ENCODE assay signal across 16 cellular contexts in genomic region chr1:116762781-116763115, GRCh38. TPM values are rescaled to one million over a fixed set of nuclear protein-coding genes. Genes with fewer than 3 reads are reported as not detected.
DNase-seq lines count a peak whose midpoint lies in the region; ATAC-seq and TF ChIP-seq lines count a peak whose summit lies in the region.
"Had no signal": no experiment of that assay in that cellular context is flagged by ENCODE, and none has a peak within 500 bp of the region (broad histone marks: within the 10 kb centered on the region; RNA-seq: fewer than 3 reads in every experiment).

No MANE protein-coding gene starts in this region.

- H3K27me3 ChIP-seq in endodermal cell (ENCODE audit: control insufficient read depth, insufficient read depth, low read length, poor library complexity, severe bottlenecking) (no peaks in the 10 kb centered on the region), spleen (replicated peaks in 1 of 7) (no peaks in the 10 kb centered on the region)
- H3K27me3 ChIP-seq: tibial artery had no signal

- H3K4me3 Mint-ChIP-seq in activated T-cell treated with anti-CD3 and anti-CD28 coated beads, Interleukin-2, amount 50 U/mL, for 4 hours: peak overlapping the region; percentile 97
- peak overlapping the region; percentile 98 for H3K4me3 Mint-ChIP-seq in activated CD8-positive, alpha-beta T cell treated with anti-CD3 and anti-CD28 coated beads for 36 hours
- H3K4me3 Mint-ChIP-seq in endodermal cell: no peak overlapping the region
- H3K4me3 Mint-ChIP-seq: naive B cell had no signal

- no peak for ATAC-seq in activated T-cell treated with anti-CD3 and anti-CD28 coated beads, Interleukin-2, amount 50 U/mL, for 4 hours
- peak; percentile 1 for ATAC-seq in activated CD8-positive, alpha-beta T cell treated with anti-CD3 and anti-CD28 coated beads for 36 hours
- ATAC-seq in HG03378 (IDR thresholded peaks at IDR 0.05; ENCODE audit: unreplicated experiment): no peak

- H3K36me3 ChIP-seq in endodermal cell (ENCODE audit: control insufficient read depth, insufficient read depth, low read length): no peaks in the 10 kb centered on the region
- H3K36me3 ChIP-seq in spleen: peaks cover 0 to 35% (median 0%) of the 10 kb centered on the region in 6 donors
- H3K36me3 ChIP-seq: tibial artery had no signal

- H3K27ac ChIP-seq in endodermal cell (ENCODE audit: low read depth, low read length) (peak overlapping the region; percentile 78), spleen (peak overlapping the region in 7 of 8 donors; percentile 41 to 82 (median 68))
- H3K27ac ChIP-seq: tibial artery had no signal

- no peak overlapping the region for H3K4me3 ChIP-seq in endodermal cell (ENCODE audit: low read length)
- no peak overlapping the region for H3K4me3 ChIP-seq in spleen
- H3K4me3 ChIP-seq: tibial artery had no signal

- no peak for TF ChIP-seq POLR2A in spleen (IDR thresholded peaks at IDR 0.05)

- intact Hi-C loops in activated CD8-positive, alpha-beta T cell treated with anti-CD3 and anti-CD28 coated beads for 36 hours (cut with micrococcal nuclease): loop anchor here (5.0 kb wide), 2 partner anchors 35 to 300 kb away; partner anchors contain the start of gene TTF2
- intact Hi-C loops in spleen (cut with DNase I; ENCODE audit: low total_unique reads): no loop called here

- no peaks in the 10 kb centered on the region for H3K9me3 Mint-ChIP-seq in activated T-cell treated with anti-CD3 and anti-CD28 coated beads, Interleukin-2, amount 50 U/mL, for 4 hours
- H3K9me3 Mint-ChIP-seq in activated CD8-positive, alpha-beta T cell treated with anti-CD3 and anti-CD28 coated beads for 36 hours: peaks cover 1% of the 10 kb centered on the region
- H3K9me3 Mint-ChIP-seq in endodermal cell: no peaks in the 10 kb centered on the region

- H3K4me1 ChIP-seq in endodermal cell (ENCODE audit: control insufficient read depth, insufficient read depth, low read length) (peaks cover 5% of the 10 kb centered on the region), spleen (peaks cover 0 to 82% (median 35%) of the 10 kb centered on the region in 6 donors)
- H3K4me1 ChIP-seq: tibial artery had no signal

- H3K9me3 ChIP-seq in endodermal cell (ENCODE audit: control insufficient read depth, low read length): no peaks in the 10 kb centered on the region
- no peaks in the 10 kb centered on the region for H3K9me3 ChIP-seq in spleen

- H3K36me3 Mint-ChIP-seq in activated T-cell treated with anti-CD3 and anti-CD28 coated beads, Interleukin-2, amount 50 U/mL, for 4 hours (ENCODE audit: insufficient read depth): peaks cover 88% of the 10 kb centered on the region
- peaks cover 98% of the 10 kb centered on the region for H3K36me3 Mint-ChIP-seq in activated CD8-positive, alpha-beta T cell treated with anti-CD3 and anti-CD28 coated beads for 36 hours (ENCODE audit: low read depth)
- no peaks in the 10 kb centered on the region for H3K36me3 Mint-ChIP-seq in endodermal cell (ENCODE audit: low read depth)
- H3K36me3 Mint-ChIP-seq: naive B cell had no signal

- 67 to 82% methylated on average over 2 to 3 of the region's 3 CpGs for WGBS in endodermal cell (ENCODE audit: insufficient coverage in 1 of 2, insufficient read length in 1 of 2), 2 experiments
- 51 to 59% (median 58%) methylated on average over 3 of the region's 3 CpGs for WGBS in spleen, 5 donors

- peaks cover 78% of the 10 kb centered on the region for H3K4me1 Mint-ChIP-seq in activated T-cell treated with anti-CD3 and anti-CD28 coated beads, Interleukin-2, amount 50 U/mL, for 4 hours (ENCODE audit: low read depth)
- H3K4me1 Mint-ChIP-seq in activated CD8-positive, alpha-beta T cell treated with anti-CD3 and anti-CD28 coated beads for 36 hours (ENCODE audit: low read depth): peaks cover 71% of the 10 kb centered on the region
- H3K4me1 Mint-ChIP-seq in endodermal cell: peaks cover 7% of the 10 kb centered on the region

- no peak for DNase-seq in activated T-cell treated with anti-CD3 and anti-CD28 coated beads, Interleukin-2, amount 50 U/mL, for 4 hours
- no peak for DNase-seq in activated T-cell treated with anti-CD3 and anti-CD28 coated beads, Interleukin-2, amount 50 U/mL, for 1 hour
- DNase-seq in activated CD8-positive, alpha-beta T cell treated with anti-CD3 and anti-CD28 coated beads for 36 hours: peak; percentile 59
- DNase-seq in endodermal cell: no peak
- DNase-seq in spleen: peak; percentile 42
- no peak for DNase-seq in NCI-H1694 treated with DMSO at 0.1 percent for 48 hours (lab: John Stamatoyannopoulos, UW)
- no peak for DNase-seq in superior temporal gyrus (ENCODE audit: extremely low spot score)
- DNase-seq: HCEC 1CT; naive B cell; NCI-H2029 treated with DMSO at 0.1 percent for 48 hours; NK-92 treated with Interleukin-12 subunit alpha and Interleukin-12 subunit beta, amount 100 ng/mL, for 24 hours; SHP77 treated with DMSO at 0.1 percent for 48 hours; tibial artery had no signal

- peak overlapping the region; percentile 99 for H3K27ac Mint-ChIP-seq in activated CD8-positive, alpha-beta T cell treated with anti-CD3 and anti-CD28 coated beads for 36 hours
- no peak overlapping the region for H3K27ac Mint-ChIP-seq in endodermal cell

- no peak for TF ChIP-seq CTCF in activated CD8-positive, alpha-beta T cell treated with anti-CD3 and anti-CD28 coated beads for 36 hours (IDR thresholded peaks at IDR 0.05)
- TF ChIP-seq CTCF in endodermal cell (conservative IDR thresholded peaks at IDR 0.05) (no peak), spleen (IDR thresholded peaks at IDR 0.05 in 8 of 11, conservative IDR thresholded peaks at IDR 0.05 in 3 of 11) (no peak)

- no peak overlapping the region for H3K9ac ChIP-seq in endodermal cell (ENCODE audit: extremely low read depth, low read length, poor library complexity, severe bottlenecking)

- CTCF ChIA-PET in activated CD8-positive, alpha-beta T cell treated with anti-CD3 and anti-CD28 coated beads for 36 hours (lab: Charles Lee): interaction anchor here (0.8 to 12.5 kb wide), 10 partner anchors 9 to 297 kb away, joined by 3 to 167 read pairs (median 16); partner anchors contain the start of genes CD2 and TTF2

- no peaks in the 10 kb centered on the region for H3K27me3 Mint-ChIP-seq in activated T-cell treated with anti-CD3 and anti-CD28 coated beads, Interleukin-2, amount 50 U/mL, for 4 hours (ENCODE audit: low read depth)
- no peaks in the 10 kb centered on the region for H3K27me3 Mint-ChIP-seq in activated CD8-positive, alpha-beta T cell treated with anti-CD3 and anti-CD28 coated beads for 36 hours
- H3K27me3 Mint-ChIP-seq in endodermal cell (ENCODE audit: insufficient read depth): no peaks in the 10 kb centered on the region

- POLR2A ChIA-PET in activated CD8-positive, alpha-beta T cell treated with anti-CD3 and anti-CD28 coated beads for 36 hours (lab: Charles Lee): interaction anchor here (0.9 to 18.7 kb wide), 13 partner anchors 11 to 296 kb away, joined by 3 to 850 read pairs (median 12); partner anchors contain the start of genes CD2 and TTF2

RNA-seq across cellular contexts. Expression of gene CD2, which starts 8.5 kb away (rescaled TPM):
- 100 to 1,000 TPM; 353 to 393 (median 374) TPM for total RNA-seq in activated T-cell treated with anti-CD3 and anti-CD28 coated beads, Interleukin-2, amount 50 U/mL, for 4 hours
- 100 to 1,000 TPM; 217 to 220 TPM for total RNA-seq in activated CD8-positive, alpha-beta T cell treated with anti-CD3 and anti-CD28 coated beads for 36 hours
- total RNA-seq in endodermal cell (not detected), spleen (10 to 100 TPM; 24.4 to 50.5 (median 35.4) TPM)
- not detected for polyA plus RNA-seq in endodermal cell (2013, experiment 1 of 2)
- polyA plus RNA-seq in endodermal cell (2013, experiment 2 of 2): not detected
- polyA plus RNA-seq in spleen: 10 to 100 TPM; 21.6 to 25.5 (median 21.8) TPM
- total RNA-seq: kidney epithelial cell had no signal
- polyA plus RNA-seq: AG04450 had no signal

Comparison
In these comparisons a context has a peak if more than half of its experiments do, and no peak if none do; other contexts are left out.
1. DNase-seq: peak in activated CD8-positive, alpha-beta T cell treated with anti-CD3 and anti-CD28 coated beads for 36 hours (single experiment) and spleen (single experiment); none in activated T-cell treated with anti-CD3 and anti-CD28 coated beads, Interleukin-2, amount 50 U/mL, for 4 hours (single experiment), activated T-cell treated with anti-CD3 and anti-CD28 coated beads, Interleukin-2, amount 50 U/mL, for 1 hour (single experiment), endodermal cell (single experiment), NCI-H1694 treated with DMSO at 0.1 percent for 48 hours (single experiment) and superior temporal gyrus (single experiment).
2. RNA of gene CD2, which starts 8.5 kb away (total RNA-seq): 353 to 393 TPM in activated T-cell treated with anti-CD3 and anti-CD28 coated beads, Interleukin-2, amount 50 U/mL, for 4 hours, 217 to 220 TPM in activated CD8-positive, alpha-beta T cell treated with anti-CD3 and anti-CD28 coated beads for 36 hours and 24.4 to 50.5 TPM in spleen; not detected in endodermal cell; every median in the first group is over 10 times any median in the second.